ENCODE assay signal across 13 cellular contexts in the genomic region with DNA sequence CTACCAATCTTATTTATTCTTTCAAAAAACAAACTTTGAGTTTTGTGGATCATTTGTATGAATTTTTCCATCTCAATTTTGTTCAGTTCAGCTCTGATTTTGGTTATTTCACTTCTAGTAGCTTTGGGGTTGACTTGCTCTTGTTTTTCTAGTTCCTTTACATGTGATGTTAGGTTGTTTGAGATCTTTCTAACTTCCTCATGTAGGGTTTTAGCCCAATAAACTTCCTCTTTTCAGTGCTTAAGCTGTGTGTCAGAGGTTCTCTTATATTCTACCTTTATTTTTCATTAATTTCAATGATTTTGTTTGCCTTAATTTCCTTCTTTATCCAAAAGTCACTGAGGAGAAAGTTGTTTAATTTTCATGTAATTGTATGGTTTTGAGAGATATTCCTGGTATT.
"Had no signal": no experiment of that assay in that cellular context is flagged by ENCODE, and none has a peak within 500 bp of the region (broad histone marks: within the 10 kb centered on the region; RNA-seq: fewer than 3 reads in every experiment).

No MANE protein-coding gene starts in this region.

- H3K27me3 Mint-ChIP-seq: activated CD4-positive, alpha-beta T cell treated with anti-CD3 and anti-CD28 coated beads for 36 hours; activated CD8-positive, alpha-beta T cell treated with anti-CD3 and anti-CD28 coated beads for 36 hours had no signal

- DNase-seq: activated CD4-positive, alpha-beta T cell treated with anti-CD3 and anti-CD28 coated beads for 36 hours; activated CD8-positive, alpha-beta T cell treated with anti-CD3 and anti-CD28 coated beads for 36 hours; activated effector memory CD4-positive, alpha-beta T cell treated with anti-CD3 and anti-CD28 coated beads, Interleukin-2, amount 50 U/mL, for 16 hours; activated T-cell treated with anti-CD3 and anti-CD28 coated beads, Interleukin-2, amount 50 U/mL, for 4 hours; left colon; midbrain; ovary; right lobe of liver; T-helper 9 cell; WERI-Rb-1 had no signal

- H3K4me1 Mint-ChIP-seq: activated CD4-positive, alpha-beta T cell treated with anti-CD3 and anti-CD28 coated beads for 36 hours; neural crest cell had no signal

- H3K27ac Mint-ChIP-seq: activated CD4-positive, alpha-beta T cell treated with anti-CD3 and anti-CD28 coated beads for 36 hours; activated CD8-positive, alpha-beta T cell treated with anti-CD3 and anti-CD28 coated beads for 36 hours; activated naive CD4-positive, alpha-beta T cell treated with anti-CD3 and anti-CD28 coated beads, Interleukin-2, amount 50 U/mL, for 72 hours had no signal

- ATAC-seq: activated CD4-positive, alpha-beta T cell treated with anti-CD3 and anti-CD28 coated beads for 36 hours; activated CD8-positive, alpha-beta T cell treated with anti-CD3 and anti-CD28 coated beads for 36 hours; activated naive CD4-positive, alpha-beta T cell treated with anti-CD3 and anti-CD28 coated beads, Interleukin-2, amount 50 U/mL, for 72 hours; activated T-cell treated with anti-CD3 and anti-CD28 coated beads, Interleukin-2, amount 50 U/mL, for 4 hours; gastroesophageal sphincter; left colon; right lobe of liver had no signal

- H3K4me3 Mint-ChIP-seq: activated CD4-positive, alpha-beta T cell treated with anti-CD3 and anti-CD28 coated beads for 36 hours; activated CD8-positive, alpha-beta T cell treated with anti-CD3 and anti-CD28 coated beads for 36 hours; activated T-cell treated with anti-CD3 and anti-CD28 coated beads, Interleukin-2, amount 50 U/mL, for 4 hours; neural crest cell had no signal
